ENCODE assay signal across 17 cellular contexts in the genomic region with DNA sequence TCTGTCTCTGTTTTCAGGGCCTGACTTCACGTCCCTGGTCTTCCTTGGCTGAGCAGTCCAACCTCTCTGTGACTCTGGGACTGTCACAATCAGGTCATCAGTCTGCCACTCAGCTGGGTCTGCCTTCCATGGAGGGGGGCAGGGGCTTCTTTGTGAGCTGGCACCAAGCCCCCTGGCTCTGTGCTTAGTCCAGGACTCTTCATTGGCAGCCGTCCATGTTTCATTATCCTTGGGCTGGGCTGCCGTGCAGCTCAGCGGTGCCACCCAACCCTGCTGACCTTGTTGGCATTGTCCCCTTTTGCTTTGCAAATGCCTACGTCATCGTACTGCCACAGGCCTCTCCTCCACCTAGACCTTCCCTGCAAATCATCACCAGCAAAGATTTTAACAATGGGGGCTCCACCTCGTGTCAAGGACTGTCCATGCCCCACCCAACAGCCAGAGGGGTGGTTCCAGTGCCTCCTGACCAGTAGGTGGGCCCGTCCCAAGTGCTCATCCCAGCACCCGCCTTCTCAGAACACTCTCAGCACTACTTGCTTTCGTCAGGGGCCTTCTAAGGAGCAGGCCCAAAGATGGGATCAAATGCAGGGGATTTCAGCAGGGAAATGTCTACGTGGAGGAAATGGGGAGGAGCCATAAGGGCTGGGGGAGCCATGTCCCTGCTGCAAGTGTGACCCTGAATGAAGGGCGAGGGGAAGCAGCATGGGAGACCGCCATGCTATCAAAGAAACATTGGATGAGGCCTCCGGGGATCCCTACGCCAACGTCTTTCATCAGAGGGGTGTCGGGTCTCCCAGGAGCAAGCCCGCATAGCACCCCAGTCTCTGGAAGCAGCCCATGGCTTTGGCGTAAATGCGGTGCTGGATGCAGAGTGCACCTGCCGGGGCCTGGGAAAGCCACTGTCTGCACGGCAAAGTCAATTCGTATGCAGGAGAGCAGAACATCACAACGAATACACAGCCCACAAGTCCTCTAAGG. TPM values are rescaled to one million over a fixed set of nuclear protein-coding genes. Genes with fewer than 3 reads are reported as not detected.
A peak's percentile ranks its signal among the peaks of the same experiment; 100 is the strongest.
DNase-seq lines count a peak whose midpoint lies in the region; ATAC-seq, FAIRE-seq and TF ChIP-seq lines count a peak whose summit lies in the region.
"Had no signal": no experiment of that assay in that cellular context is flagged by ENCODE, and none has a peak within 500 bp of the region (broad histone marks: within the 10 kb centered on the region; RNA-seq: fewer than 3 reads in every experiment).

No MANE protein-coding gene starts in this region.

- no peak overlapping the region for H2BK12ac ChIP-seq in neuronal stem cell (ENCODE audit: low read length)

- H3K27ac ChIP-seq in neuronal stem cell (replicated peaks; ENCODE audit: low read length) (no peak overlapping the region), kidney (ENCODE audit: low read depth in 2 of 2, low read length in 2 of 2) (no peak overlapping the region)

- H3K27me3 ChIP-seq in neuronal stem cell (ENCODE audit: control insufficient read depth in 3 of 3, insufficient read depth in 3 of 3, low read depth in 1 of 3, low read length in 3 of 3) = peaks cover 0 to 13% (median 0%) of the 10 kb centered on the region in 3 experiments

- peak overlapping the region; percentile 54 for H2AK5ac ChIP-seq in neuronal stem cell (ENCODE audit: low read depth, low read length)

- no peak for FAIRE-seq in kidney (lab: Jason Lieb, UNC)

- H2BK120ac ChIP-seq in neuronal stem cell (ENCODE audit: low read depth, low read length) = no peak overlapping the region

- H3K9me3 ChIP-seq in neuronal stem cell (replicated peaks in 1 of 2; ENCODE audit: control insufficient read depth in 2 of 2, insufficient read depth in 1 of 2, low read depth in 1 of 2, low read length in 2 of 2) (no peaks in the 10 kb centered on the region), kidney (ENCODE audit: control insufficient read depth in 1 of 2, low read length in 2 of 2) (no peaks in the 10 kb centered on the region)

- peak; percentile 7 for DNase-seq in NCI-H1092 treated with DMSO at 0.1 percent for 48 hours (lab: John Stamatoyannopoulos, UW)
- peak; percentile 57 for DNase-seq in NCI-H69 (lab: John Stamatoyannopoulos, UW)
- peak; percentile 74 for DNase-seq in cardiac septum (ENCODE audit: low spot score)
- no peak for DNase-seq in neuronal stem cell (ENCODE audit: low spot score)
- DNase-seq in stimulated activated CD4-positive, alpha-beta T cell treated with anti-CD3 and anti-CD28 coated beads, Interleukin-4, amount 100 ng/mL, for 4 hours = no peak
- no peak for DNase-seq in kidney
- DNase-seq: DMS 273 treated with DMSO at 0.1 percent for 48 hours, EL, HCEC 1CT, Kasumi-1, NCI-H1436 treated with DMSO at 0.1 percent for 48 hours, NCI-H345, NCI-H526 treated with DMSO at 0.1 percent for 48 hours, SIG-M5 had no signal

- H3K14ac ChIP-seq in neuronal stem cell (ENCODE audit: low read length) = no peak overlapping the region

- H3K4me1 ChIP-seq in neuronal stem cell (ENCODE audit: control insufficient read depth in 2 of 2, insufficient read depth in 1 of 2, low read depth in 1 of 2, low read length in 2 of 2) (no peaks in the 10 kb centered on the region), kidney (ENCODE audit: control insufficient read depth in 1 of 2, insufficient read depth in 1 of 2, low read depth in 1 of 2, low read length in 2 of 2) (no peaks in the 10 kb centered on the region)

- H3K9ac ChIP-seq in neuronal stem cell (ENCODE audit: low read depth, low read length, poor library complexity) (no peak overlapping the region), kidney (ENCODE audit: low read length in 2 of 2) (no peak overlapping the region)

- ATAC-seq in GM19324 (IDR thresholded peaks at IDR 0.05; ENCODE audit: low FRiP score, unreplicated experiment) = no peak

- H3K4me3 ChIP-seq in neuronal stem cell (ENCODE audit: low read length in 2 of 2) (no peak overlapping the region), kidney (ENCODE audit: low read length in 2 of 2) (no peak overlapping the region)

- no peak overlapping the region for H3K23ac ChIP-seq in neuronal stem cell (ENCODE audit: low read depth, low read length, poor library complexity)

- H2BK5ac ChIP-seq in neuronal stem cell (ENCODE audit: low read length) = no peak overlapping the region

- H2BK15ac ChIP-seq in neuronal stem cell (ENCODE audit: low read length) = no peak overlapping the region

- no peak overlapping the region for H3K18ac ChIP-seq in neuronal stem cell (ENCODE audit: low read length)

- intact Hi-C loops in cardiac septum (cut with DNase I) (loop anchor here (5.0 kb wide), 2 partner anchors 47 to 112 kb away; partner anchors contain the start of gene CTSD), kidney (cut with DNase I) (no loop called here)

- no CpG with 5 or more reads among the region's 24 CpGs for WGBS in neuronal stem cell (ENCODE audit: extremely low coverage in 2 of 2, insufficient read length in 2 of 2, insufficient replicate concordance in 1 of 2), 2 donors

- no peak overlapping the region for H4K8ac ChIP-seq in neuronal stem cell (ENCODE audit: low read depth, low read length)

- no peak for TF ChIP-seq CTCF in kidney (IDR thresholded peaks at IDR 0.05; ENCODE audit: borderline replicate concordance, extremely low read depth, insufficient read depth)

- H2AFZ ChIP-seq in neuronal stem cell (ENCODE audit: low read length) = no peak overlapping the region

- H3K4ac ChIP-seq in neuronal stem cell (ENCODE audit: low read length) = no peak overlapping the region

- H3K79me1 ChIP-seq in neuronal stem cell (ENCODE audit: low read depth, low read length) = no peaks in the 10 kb centered on the region

- H3K4me2 ChIP-seq in neuronal stem cell (ENCODE audit: insufficient read depth, low read length, poor library complexity, severe bottlenecking) = no peak overlapping the region

- no peak overlapping the region for H4K91ac ChIP-seq in neuronal stem cell (ENCODE audit: low read depth, low read length, poor library complexity)

- H3K36me3 ChIP-seq in neuronal stem cell (replicated peaks in 1 of 2; ENCODE audit: control insufficient read depth in 2 of 2, insufficient read depth in 2 of 2, low read length in 2 of 2) (no peaks in the 10 kb centered on the region), kidney (ENCODE audit: control insufficient read depth in 1 of 2, insufficient read depth in 2 of 2, low read length in 2 of 2) (no peaks in the 10 kb centered on the region)

RNA-seq across cellular contexts. Expression of gene KRTAP5-6, which starts 18.2 kb away (rescaled TPM):
- total RNA-seq in cardiac septum (not detected), kidney (not detected)
- polyA plus RNA-seq in neuronal stem cell (2013, experiment 1 of 2) = not detected
- not detected for polyA plus RNA-seq in neuronal stem cell (2013, experiment 2 of 2)
- polyA plus RNA-seq in kidney (ENCODE audit: insufficient read depth, low read depth, low replicate concordance) = not detected
- polyA plus RNA-seq: AG04450, BJ had no signal

RNA-seq across cellular contexts. Expression of gene IFITM10, which starts 35.2 kb away (rescaled TPM):
- total RNA-seq in cardiac septum = 2.0 TPM
- 0.40 TPM for polyA plus RNA-seq in neuronal stem cell (2013, experiment 1 of 2)
- 0.39 TPM for polyA plus RNA-seq in neuronal stem cell (2013, experiment 2 of 2)
- 6.4 TPM for total RNA-seq in kidney
- polyA plus RNA-seq in kidney (ENCODE audit: insufficient read depth, low read depth, low replicate concordance) = 2.3 TPM

RNA-seq across cellular contexts. Expression of gene CTSD, which starts 48.5 kb away (rescaled TPM):
- total RNA-seq in cardiac septum (521 TPM), kidney (2,183 TPM)
- 48.8 TPM for polyA plus RNA-seq in neuronal stem cell (2013, experiment 1 of 2)
- 46.1 TPM for polyA plus RNA-seq in neuronal stem cell (2013, experiment 2 of 2)
- 2,764 TPM for polyA plus RNA-seq in kidney (ENCODE audit: insufficient read depth, low read depth, low replicate concordance)

Comparison
In these comparisons a context has a peak if more than half of its experiments do, and no peak if none do; other contexts are left out.
1. DNase-seq: peak in NCI-H1092 treated with DMSO at 0.1 percent for 48 hours (single experiment), NCI-H69 (single experiment) and cardiac septum (single experiment); none in neuronal stem cell (single experiment), stimulated activated CD4-positive, alpha-beta T cell treated with anti-CD3 and anti-CD28 coated beads, Interleukin-4, amount 100 ng/mL, for 4 hours (0 of 2) and kidney (single experiment).